8 cellular contexts compared by ENCODE assay signal in the genomic region with DNA sequence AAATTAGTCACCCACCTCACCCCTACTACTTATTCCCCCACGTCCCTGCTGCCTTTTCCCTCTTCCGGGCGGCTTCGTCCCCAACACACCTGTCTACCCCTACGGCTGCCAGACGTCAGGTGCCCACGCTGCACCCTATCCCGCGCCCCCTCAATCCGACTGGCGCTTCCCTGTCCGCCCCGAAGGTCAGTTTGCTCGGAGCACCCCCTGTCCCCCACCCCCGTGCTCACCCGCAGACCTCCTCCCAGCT. TPM values are rescaled to one million over a fixed set of nuclear protein-coding genes. Genes with fewer than 3 reads are reported as not detected.
DNase-seq lines count a peak whose midpoint lies in the region; ATAC-seq, FAIRE-seq and TF ChIP-seq lines count a peak whose summit lies in the region.

No MANE protein-coding gene starts in this region.

- peak overlapping the region; percentile 100 for H3K4me2 ChIP-seq in A549
- peak overlapping the region; percentile 88 for H3K4me2 ChIP-seq in OCI-LY3 (ENCODE audit: low read length)
- peak overlapping the region; percentile 42 for H3K4me2 ChIP-seq in endothelial cell of umbilical vein (ENCODE audit: insufficient read depth, low read length)
- peak overlapping the region; percentile 98 for H3K4me2 ChIP-seq in neuronal stem cell (ENCODE audit: insufficient read depth, low read length, poor library complexity, severe bottlenecking)

- H2AFZ ChIP-seq in OCI-LY3 (ENCODE audit: low read depth, low read length), result no peak overlapping the region
- peak overlapping the region; percentile 51 for H2AFZ ChIP-seq in endothelial cell of umbilical vein (ENCODE audit: low read depth, low read length)
- peak overlapping the region; percentile 95 for H2AFZ ChIP-seq in neuronal stem cell (ENCODE audit: low read length)

- TF ChIP-seq EP300 in A549 (IDR thresholded peaks at IDR 0.05), result no peak

- H3K9me1 ChIP-seq in endothelial cell of umbilical vein (replicated peaks; ENCODE audit: control insufficient read depth, extremely low read depth, insufficient read depth, low read length), result no peaks in the 10 kb centered on the region

- H4K20me1 ChIP-seq in OCI-LY3 (ENCODE audit: insufficient read depth, low read length) (no peaks in the 10 kb centered on the region), endothelial cell of umbilical vein (replicated peaks; ENCODE audit: control insufficient read depth, extremely low read depth, insufficient read depth, low read length) (no peaks in the 10 kb centered on the region)

- BruUV-seq in endothelial cell of umbilical vein (replicated peaks; lab: Mats Ljungman, UMichigan), result no TSS peak

- H2AK5ac ChIP-seq in neuronal stem cell (ENCODE audit: low read depth, low read length), result no peak overlapping the region

- H3K27me3 ChIP-seq in OCI-LY3 (ENCODE audit: low read depth, low read length), result peaks cover 8% of the 10 kb centered on the region; the same call in 1 of the 2 replicates
- H3K27me3 ChIP-seq in endothelial cell of umbilical vein (ENCODE audit: control insufficient read depth in 2 of 2, insufficient read depth in 2 of 2, low read length in 2 of 2), result peaks cover 20 to 30% of the 10 kb centered on the region in 2 experiments
- peaks cover 2 to 42% (median 14%) of the 10 kb centered on the region in 3 experiments for H3K27me3 ChIP-seq in neuronal stem cell (ENCODE audit: control insufficient read depth in 3 of 3, insufficient read depth in 3 of 3, low read depth in 1 of 3, low read length in 3 of 3)

- TF ChIP-seq CTCF in A549 (IDR thresholded peaks at IDR 0.05) (no peak), OCI-LY3 (IDR thresholded peaks at IDR 0.05; ENCODE audit: low read depth, low read length) (no peak), endothelial cell of umbilical vein (IDR thresholded peaks at IDR 0.05; ENCODE audit: extremely low read depth in 1 of 2, insufficient read depth in 1 of 2, low read depth in 1 of 2, low read length in 2 of 2) (no peak)

- H3K4me1 ChIP-seq in A549 (peaks cover 9% of the 10 kb centered on the region; the same call in 1 of the 3 replicates), OCI-LY3 (ENCODE audit: low read length) (peaks cover 11% of the 10 kb centered on the region; the same call in 1 of the 2 replicates), endothelial cell of umbilical vein (ENCODE audit: control insufficient read depth, extremely low read depth, insufficient read depth, low read length) (peaks cover 8% of the 10 kb centered on the region), neuronal stem cell (ENCODE audit: control insufficient read depth in 2 of 2, insufficient read depth in 1 of 2, low read depth in 1 of 2, low read length in 2 of 2) (peaks cover 0 to 4% of the 10 kb centered on the region in 2 donors)

- ATAC-seq in A549 (peak; percentile 36 to 42), GM19397 (IDR thresholded peaks at IDR 0.05; ENCODE audit: unreplicated experiment) (peak; percentile 6), HG02571 (IDR thresholded peaks at IDR 0.05; ENCODE audit: unreplicated experiment) (no peak)

- H3K14ac ChIP-seq in neuronal stem cell (ENCODE audit: low read length), result no peak overlapping the region

- H4K8ac ChIP-seq in neuronal stem cell (ENCODE audit: low read depth, low read length), result peak overlapping the region; percentile 65

- peak overlapping the region; percentile 22 for H2BK12ac ChIP-seq in neuronal stem cell (ENCODE audit: low read length)

- intact Hi-C loops in endothelial cell of umbilical vein (cut with micrococcal nuclease), result loop anchor here (5.0 kb wide), 1 partner anchor 384 kb away; no protein-coding TSS in a partner anchor

- POLR2A ChIA-PET in A549 (lab: Yijun Ruan, JAX), result no interaction called here
- POLR2A ChIA-PET in endothelial cell of umbilical vein (lab: Charles Lee), result no interaction called here

- dilution Hi-C loops in endothelial cell of umbilical vein (cut with MboI; ENCODE audit: extremely low pct_ligation_motif_present, low sequenced_read_pairs), result no loop called here

- TF ChIP-seq POLR2A in A549 (IDR thresholded peaks at IDR 0.05; ENCODE audit: low read length) (no peak), endothelial cell of umbilical vein (IDR thresholded peaks at IDR 0.05; ENCODE audit: low read depth, low read length) (no peak)

- H3K79me2 ChIP-seq in OCI-LY3 (ENCODE audit: low read length), result no peaks in the 10 kb centered on the region
- no peaks in the 10 kb centered on the region for H3K79me2 ChIP-seq in endothelial cell of umbilical vein (ENCODE audit: control insufficient read depth, insufficient read depth, low read length)

- no peak overlapping the region for H2BK15ac ChIP-seq in neuronal stem cell (ENCODE audit: low read length)

- H3K23ac ChIP-seq in neuronal stem cell (ENCODE audit: low read depth, low read length, poor library complexity), result peak overlapping the region; percentile 0

- H3K27ac ChIP-seq in A549 (peak overlapping the region in 1 of 2 experiments; percentile 64; a peak in 1 of 6 replicates), OCI-LY3 (ENCODE audit: low read length) (no peak overlapping the region), endothelial cell of umbilical vein (ENCODE audit: insufficient read depth, low read depth, low read length) (no peak overlapping the region), neuronal stem cell (replicated peaks; ENCODE audit: low read length) (no peak overlapping the region)

- H3K9me3 ChIP-seq in A549, result no peaks in the 10 kb centered on the region
- no peaks in the 10 kb centered on the region for H3K9me3 ChIP-seq in OCI-LY3 (ENCODE audit: insufficient read depth, low read length)
- H3K9me3 ChIP-seq in endothelial cell of umbilical vein (replicated peaks; ENCODE audit: control insufficient read depth, insufficient read depth, low read length), result no peaks in the 10 kb centered on the region
- H3K9me3 ChIP-seq in neuronal stem cell (replicated peaks in 1 of 2; ENCODE audit: control insufficient read depth in 2 of 2, insufficient read depth in 1 of 2, low read depth in 1 of 2, low read length in 2 of 2), result no peaks in the 10 kb centered on the region

- DNase-seq in A549 (ENCODE audit: low read depth in 1 of 2, low spot score in 1 of 2), result no peak
- DNase-seq in endothelial cell of umbilical vein (ENCODE audit: low read depth, low spot score), result no peak
- no peak for DNase-seq in neuronal stem cell (ENCODE audit: low spot score)
- DNase-seq in islet precursor cell, result no peak
- DNase-seq in epidermal melanocyte (ENCODE audit: insufficient read length, low spot score), result no peak

- 8% methylated on average over 6 of the region's 16 CpGs for WGBS in A549 (ENCODE audit: missing lambda C conversion rate)
- no CpG with 5 or more reads among the region's 16 CpGs for WGBS in neuronal stem cell (ENCODE audit: extremely low coverage in 2 of 2, insufficient read length in 2 of 2, insufficient replicate concordance in 1 of 2), 2 donors

- H3K79me1 ChIP-seq in neuronal stem cell (ENCODE audit: low read depth, low read length), result no peaks in the 10 kb centered on the region

- no peak for TF ChIP-seq RAD21 in A549 (conservative IDR thresholded peaks at IDR 0.05 in 1 of 2, IDR thresholded peaks at IDR 0.05 in 1 of 2)

- H2BK5ac ChIP-seq in neuronal stem cell (ENCODE audit: low read length), result peak overlapping the region; percentile 75

- FAIRE-seq in A549 (lab: Jason Lieb, UNC), result no peak
- no peak for FAIRE-seq in endothelial cell of umbilical vein (lab: Jason Lieb, UNC)

- H3K18ac ChIP-seq in neuronal stem cell (ENCODE audit: low read length), result peak overlapping the region; percentile 71

- CTCF ChIA-PET in A549 (lab: Yijun Ruan, JAX) (interaction anchor here (0.7 to 1.7 kb wide), 6 partner anchors 9 to 1118 kb away, joined by 3 to 7 read pairs (median 3); no protein-coding TSS in a partner anchor), endothelial cell of umbilical vein (lab: Charles Lee) (interaction anchor here (0.6 to 2.0 kb wide), 9 partner anchors 10 to 1126 kb away, joined by 3 to 10 read pairs (median 4); no protein-coding TSS in a partner anchor)

- H2BK120ac ChIP-seq in neuronal stem cell (ENCODE audit: low read depth, low read length), result no peak overlapping the region

- no peak overlapping the region for H4K91ac ChIP-seq in neuronal stem cell (ENCODE audit: low read depth, low read length, poor library complexity)

- H3K36me3 ChIP-seq in OCI-LY3 (replicated peaks; ENCODE audit: low read depth, low read length), result no peaks in the 10 kb centered on the region
- no peaks in the 10 kb centered on the region for H3K36me3 ChIP-seq in endothelial cell of umbilical vein (ENCODE audit: control insufficient read depth in 2 of 2, extremely low read depth in 1 of 2, insufficient read depth in 2 of 2, low read length in 2 of 2)
- no peaks in the 10 kb centered on the region for H3K36me3 ChIP-seq in neuronal stem cell (replicated peaks in 1 of 2; ENCODE audit: control insufficient read depth in 2 of 2, insufficient read depth in 2 of 2, low read length in 2 of 2)

- H3K4ac ChIP-seq in neuronal stem cell (ENCODE audit: low read length), result no peak overlapping the region

- H3K4me3 ChIP-seq in A549 (peak overlapping the region; percentile 79), OCI-LY3 (ENCODE audit: low read length) (peak overlapping the region; percentile 80), endothelial cell of umbilical vein (replicated peaks in 1 of 3; ENCODE audit: insufficient read depth in 1 of 3, low read depth in 1 of 3, low read length in 3 of 3) (peak overlapping the region in 1 of 3 experiments; percentile 36), neuronal stem cell (ENCODE audit: low read length in 2 of 2) (peak overlapping the region; percentile 35 to 83)

- H3K9ac ChIP-seq in OCI-LY3 (ENCODE audit: low read length), result no peak overlapping the region; the same call in 1 of the 2 replicates
- no peak overlapping the region for H3K9ac ChIP-seq in endothelial cell of umbilical vein (replicated peaks; ENCODE audit: extremely low read depth, insufficient read depth, low read length)
- peak overlapping the region; percentile 44 for H3K9ac ChIP-seq in neuronal stem cell (ENCODE audit: low read depth, low read length, poor library complexity)

RNA-seq across cellular contexts. Expression of gene ACVR1C, which starts 0.5 kb away (rescaled TPM):
- 0.06 and 0.07 TPM in 2 replicates for polyA plus RNA-seq in A549 (2011; rRNA removed)
- polyA plus RNA-seq in A549 (2012; cell fraction: cytosol; rRNA removed), result 0.01 TPM in 1 of 2 replicates, not detected in the other
- not detected in 2 replicates for polyA plus RNA-seq in A549 (2012; cell fraction: nucleus; rRNA removed)
- polyA plus RNA-seq in A549 (2017; fragmentation: RNase III; extraction: RNeasy Plus Mini Kit Qiagen cat#74134 plus additional on column Dnase treatment), result 0.01 TPM in 1 of 3 replicates, not detected in the others
- 0.08 TPM in 1 of 2 replicates, not detected in the other for polyA minus RNA-seq in A549 (2011; rRNA and poly(A)+ RNA removed)
- not detected in 2 replicates for total RNA-seq in endothelial cell of umbilical vein
- polyA plus RNA-seq in endothelial cell of umbilical vein, result 0.03 TPM in 1 of 2 replicates, not detected in the other
- under 0.01 TPM in 1 of 2 replicates, not detected in the other for polyA plus RNA-seq in endothelial cell of umbilical vein (2011; cell fraction: cytosol; rRNA removed)
- polyA plus RNA-seq in endothelial cell of umbilical vein (2011; cell fraction: nucleus; rRNA removed), result 0.06 and 0.08 TPM in 2 replicates
- 0.01 TPM in 1 of 2 replicates, not detected in the other for polyA plus RNA-seq in endothelial cell of umbilical vein (2012)
- not detected in 2 replicates for polyA minus RNA-seq in endothelial cell of umbilical vein
- not detected for polyA minus RNA-seq in endothelial cell of umbilical vein (2011; cell fraction: cytosol; rRNA and poly(A)+ RNA removed)
- polyA minus RNA-seq in endothelial cell of umbilical vein (2011; cell fraction: nucleus; rRNA and poly(A)+ RNA removed), result 0.10 and 0.14 TPM in 2 replicates
- polyA plus RNA-seq in neuronal stem cell (2013, experiment 1 of 2), result 0.13 TPM
- polyA plus RNA-seq in neuronal stem cell (2013, experiment 2 of 2), result 0.10 TPM

Comparison
In these comparisons a context has a peak if more than half of its experiments do, and no peak if none do; other contexts are left out.
1. H3K4me2 ChIP-seq: peak in every context shown above with its lines; median percentile 100 in A549; 98 in neuronal stem cell; 88 in OCI-LY3; 42 in endothelial cell of umbilical vein.